Comparison of ENCODE assay signal across 23 cellular contexts in the genomic region with DNA sequence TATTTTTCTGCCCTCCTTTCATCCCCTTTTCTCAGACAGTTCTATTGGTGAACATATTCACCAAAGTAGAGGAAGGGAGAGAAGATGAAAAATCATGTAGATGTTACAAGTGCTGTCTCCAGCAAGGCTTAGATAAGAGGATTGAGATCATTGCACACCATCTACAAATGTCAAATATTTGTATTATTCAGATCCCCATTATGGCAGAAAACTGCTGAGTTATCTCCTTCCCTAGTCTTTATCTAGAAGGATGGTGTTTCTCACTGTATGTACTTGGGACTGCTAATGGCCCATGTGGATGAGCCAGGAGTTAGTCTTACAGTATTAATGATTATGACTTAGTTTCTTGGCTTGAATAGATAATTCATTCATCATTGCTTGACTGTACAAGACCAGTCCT.
"Had no signal": no experiment of that assay in that cellular context is flagged by ENCODE, and none has a peak within 500 bp of the region (broad histone marks: within the 10 kb centered on the region; RNA-seq: fewer than 3 reads in every experiment).

No MANE protein-coding gene starts in this region.

- ATAC-seq: foreskin keratinocyte, gastroesophageal sphincter, left cardiac atrium, left lung, left ventricle myocardium superior, lower lobe of right lung, mucosa of descending colon had no signal

- H3K27ac ChIP-seq: coronary artery, dorsolateral prefrontal cortex, esophagus squamous epithelium, foreskin keratinocyte, gastroesophageal sphincter, heart left ventricle, hepatocyte, left lung, lower lobe of right lung had no signal

- H3K4me3 ChIP-seq: coronary artery, dorsolateral prefrontal cortex, esophagus squamous epithelium, gastroesophageal sphincter, heart left ventricle, hepatocyte, left lung, lower lobe of right lung, mucosa of descending colon had no signal

- H3K9me3 ChIP-seq: esophagus squamous epithelium, gastroesophageal sphincter, left lung, lower lobe of right lung, mucosa of descending colon had no signal

- H3K36me3 ChIP-seq: esophagus squamous epithelium, gastroesophageal sphincter, heart left ventricle, left lung, lower lobe of right lung had no signal

- H3K27me3 ChIP-seq: dorsolateral prefrontal cortex, esophagus squamous epithelium, foreskin keratinocyte, gastroesophageal sphincter, heart left ventricle, hepatocyte, left lung had no signal

- DNase-seq: dermis blood vessel endothelial cell; dorsolateral prefrontal cortex; effector CD4-positive, alpha-beta T cell; effector memory CD4-positive, alpha-beta T cell; esophagus squamous epithelium; foreskin keratinocyte; heart left ventricle; hypothalamus; immature natural killer cell; left cardiac atrium; left lung; left ventricle myocardium superior; lower lobe of right lung; mesenchymal stem cell; mucosa of descending colon; naive B cell had no signal

- FAIRE-seq: colon, endothelial cell of umbilical vein, frontal cortex, keratinocyte had no signal

- H3K4me1 ChIP-seq: esophagus squamous epithelium, foreskin keratinocyte, gastroesophageal sphincter, heart left ventricle, left lung, lower lobe of right lung had no signal
